Comparison of ENCODE assay signal across 19 cellular contexts in genomic region chr7:55031075-55031474, GRCh38. TPM values are rescaled to one million over a fixed set of nuclear protein-coding genes. Genes with fewer than 3 reads are reported as not detected.
"Had no signal": no experiment of that assay in that cellular context is flagged by ENCODE, and none has a peak within 500 bp of the region (broad histone marks: within the 10 kb centered on the region; RNA-seq: fewer than 3 reads in every experiment).

No MANE protein-coding gene starts in this region.

- H3K9me3 Mint-ChIP-seq: activated T-helper 1 cell treated with anti-CD3 and anti-CD28 coated beads, Interleukin-12 subunit alpha, Interleukin-12 subunit beta, Interleukin-2, Interleukin-4 antibody, amounts not matched to agents 30 ng/mL and 10 ng/mL and 1 ng/mL, durations not matched to agents 14 hours and 24 hours and 36 hours; natural killer cell; stimulated activated naive CD8-positive, alpha-beta T cell treated with anti-CD3 and anti-CD28 coated beads, Interleukin-15, amount 100 ng/mL, for 72 hours had no signal

- H3K27ac ChIP-seq: VCaP had no signal

- H3K9me3 ChIP-seq: SK-N-SH, tibial nerve had no signal

- H3K4me3 Mint-ChIP-seq: activated CD8-positive, alpha-beta T cell treated with anti-CD3 and anti-CD28 coated beads, Interleukin-2, amount 10 ng/mL, durations not matched to agents 7 days and 5 days; activated T-helper 1 cell treated with anti-CD3 and anti-CD28 coated beads, Interleukin-12 subunit alpha, Interleukin-12 subunit beta, Interleukin-2, Interleukin-4 antibody, amounts not matched to agents 30 ng/mL and 10 ng/mL and 1 ng/mL, durations not matched to agents 14 hours and 24 hours and 36 hours; natural killer cell; stimulated activated naive CD8-positive, alpha-beta T cell treated with anti-CD3 and anti-CD28 coated beads, Interleukin-15, amount 100 ng/mL, for 72 hours had no signal

- H3K27me3 ChIP-seq: tibial nerve had no signal

- ATAC-seq: activated CD8-positive, alpha-beta T cell treated with anti-CD3 and anti-CD28 coated beads, Interleukin-2, amount 10 ng/mL, durations not matched to agents 7 days and 5 days; natural killer cell; stimulated activated naive CD8-positive, alpha-beta T cell treated with anti-CD3 and anti-CD28 coated beads, Interleukin-15, amount 100 ng/mL, for 72 hours had no signal

- H3K4me3 ChIP-seq: lung, tibial nerve had no signal

- H3K9ac ChIP-seq: SK-N-SH had no signal

- DNase-seq: activated CD4-positive, alpha-beta T cell treated with anti-CD3 and anti-CD28 coated beads for 48 hours; activated CD8-positive, alpha-beta memory T cell treated with anti-CD3 and anti-CD28 coated beads, Interleukin-2, amount 50 U/mL, for 48 hours; activated CD8-positive, alpha-beta T cell treated with anti-CD3 and anti-CD28 coated beads, Interleukin-2, amount 10 ng/mL, durations not matched to agents 7 days and 5 days; activated naive CD4-positive, alpha-beta T cell treated with Interleukin-2 at 50 U/mL for 16 hours; central memory CD4-positive, alpha-beta T cell; cortex of kidney; effector CD8-positive, alpha-beta T cell; hypothalamus; kidney glomerular epithelial cell; natural killer cell; SK-N-SH; stimulated activated CD4-positive, alpha-beta T cell treated with anti-CD3 and anti-CD28 coated beads, Interleukin-15, amount 100 ng/mL, for 24 hours; stimulated activated CD4-positive, alpha-beta T cell treated with anti-CD3 and anti-CD28 coated beads, Interleukin-4, amount 100 ng/mL, for 24 hours; stimulated activated naive CD8-positive, alpha-beta T cell treated with anti-CD3 and anti-CD28 coated beads, Interleukin-15, amount 100 ng/mL, for 72 hours; T-helper 1 cell had no signal

- H3K4me1 Mint-ChIP-seq: natural killer cell; stimulated activated naive CD8-positive, alpha-beta T cell treated with anti-CD3 and anti-CD28 coated beads, Interleukin-15, amount 100 ng/mL, for 72 hours had no signal

- H3K36me3 ChIP-seq: tibial nerve had no signal

- H3K36me3 Mint-ChIP-seq: natural killer cell had no signal

- H3K27ac Mint-ChIP-seq: activated CD8-positive, alpha-beta T cell treated with anti-CD3 and anti-CD28 coated beads, Interleukin-2, amount 10 ng/mL, durations not matched to agents 7 days and 5 days; activated T-helper 1 cell treated with anti-CD3 and anti-CD28 coated beads, Interleukin-12 subunit alpha, Interleukin-12 subunit beta, Interleukin-2, Interleukin-4 antibody, amounts not matched to agents 30 ng/mL and 10 ng/mL and 1 ng/mL, durations not matched to agents 14 hours and 24 hours and 36 hours; natural killer cell; stimulated activated naive CD8-positive, alpha-beta T cell treated with anti-CD3 and anti-CD28 coated beads, Interleukin-15, amount 100 ng/mL, for 72 hours had no signal

RNA-seq across cellular contexts. Expression of gene EGFR, which starts 12.3 kb away (rescaled TPM):
- total RNA-seq: activated CD8-positive, alpha-beta T cell treated with anti-CD3 and anti-CD28 coated beads, Interleukin-2, amount 10 ng/mL, durations not matched to agents 7 days and 5 days; natural killer cell had no signal
